8 cellular contexts compared by ENCODE assay signal in the genomic region with DNA sequence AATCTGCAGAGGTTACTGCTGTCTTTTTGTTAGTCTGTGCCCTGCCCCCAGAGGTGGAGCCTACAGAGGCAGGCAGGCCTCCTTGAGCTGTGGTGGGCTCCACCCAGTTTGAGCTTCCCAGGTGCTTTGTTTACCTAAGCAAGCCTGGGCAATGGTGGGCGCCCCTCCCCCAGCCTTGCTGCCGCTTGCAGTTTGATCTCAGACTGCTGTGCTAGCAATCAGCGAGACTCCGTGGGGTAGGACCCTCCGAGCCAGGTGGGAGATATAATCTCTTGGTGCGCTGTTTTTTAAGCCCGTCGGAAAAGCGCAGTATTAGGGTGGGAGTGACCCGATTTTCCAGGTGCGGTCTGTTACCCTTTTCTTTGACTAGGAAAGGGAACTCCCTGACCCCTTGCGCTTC.
A peak's percentile ranks its signal among the peaks of the same experiment; 100 is the strongest.
DNase-seq lines count a peak whose midpoint lies in the region; FAIRE-seq and TF ChIP-seq lines count a peak whose summit lies in the region.
"Not testable (repeated sequence)": the region's sequence is repeated elsewhere in the genome, so short reads cannot be mapped to it uniquely, and the experiment has no call there.

No MANE protein-coding gene starts in this region.

- not testable (repeated sequence) for H3K79me1 ChIP-seq in trophoblast cell (ENCODE audit: low read length)

- WGBS in trophoblast cell (ENCODE audit: extremely low coverage, insufficient coverage, insufficient read length), result no CpG with 5 or more reads among the region's 12 CpGs

- H3K27ac ChIP-seq in keratinocyte (ENCODE audit: control insufficient read depth, insufficient read depth, low read length); trophoblast cell (ENCODE audit: low read depth, low read length): not testable (repeated sequence)

- H3K27me3 Mint-ChIP-seq in type B pancreatic cell, result not testable (repeated sequence)

- H3K36me3 Mint-ChIP-seq in type B pancreatic cell, result not testable (repeated sequence)

- H3K9me3 ChIP-seq in keratinocyte (ENCODE audit: control insufficient read depth, low read depth, low read length); trophoblast cell (ENCODE audit: insufficient read depth, low read depth, low read length): not testable (repeated sequence)

- not testable (repeated sequence) for H4K12ac ChIP-seq in trophoblast cell (ENCODE audit: low read depth, low read length)

- not testable (repeated sequence) for FAIRE-seq in bronchial epithelial cell (lab: Jason Lieb, UNC); keratinocyte (lab: Jason Lieb, UNC)

- TF ChIP-seq CTCF in bronchial epithelial cell (IDR thresholded peaks at IDR 0.05; ENCODE audit: insufficient read depth, low read length, severe bottlenecking); keratinocyte (optimal IDR thresholded peaks at IDR 0.05 in 1 of 3, IDR thresholded peaks at IDR 0.05 in 1 of 3, conservative IDR thresholded peaks at IDR 0.05 in 1 of 3; ENCODE audit: extremely low read depth in 1 of 3, insufficient read depth in 2 of 3, low read length in 3 of 3); type B pancreatic cell (conservative IDR thresholded peaks at IDR 0.05): not testable (repeated sequence)

- peak overlapping the region; percentile 73 for H2AFZ ChIP-seq in keratinocyte (ENCODE audit: control insufficient read depth, low read length)
- not testable (repeated sequence) for H2AFZ ChIP-seq in trophoblast cell (ENCODE audit: insufficient read depth, low read length, poor library complexity)

- H3K4me3 ChIP-seq in H7 (ENCODE audit: insufficient read depth, low read depth, low read length), result peak overlapping the region; percentile 35
- peak overlapping the region; percentile 24 for H3K4me3 ChIP-seq in bronchial epithelial cell (ENCODE audit: low read depth, low read length)
- H3K4me3 ChIP-seq in iPS-11a (ENCODE audit: low read depth, low read length), result peak overlapping the region; percentile 37
- peak overlapping the region in 2 of 3 experiments; percentile 44 to 57 for H3K4me3 ChIP-seq in keratinocyte (ENCODE audit: control insufficient read depth in 2 of 3, extremely low read depth in 1 of 3, insufficient read depth in 2 of 3, low read depth in 1 of 3, low read length in 3 of 3)
- not testable (repeated sequence) for H3K4me3 ChIP-seq in trophoblast cell (ENCODE audit: low read depth, low read length)

- not testable (repeated sequence) for H2BK12ac ChIP-seq in trophoblast cell (ENCODE audit: low read length)

- not testable (repeated sequence) for H3K18ac ChIP-seq in trophoblast cell (ENCODE audit: low read length)

- not testable (repeated sequence) for H3K14ac ChIP-seq in trophoblast cell (ENCODE audit: low read length)

- H3K4me2 ChIP-seq in keratinocyte (ENCODE audit: control insufficient read depth, extremely low read depth, insufficient read depth, low read depth, low read length); trophoblast cell (ENCODE audit: low read length): not testable (repeated sequence)

- peak overlapping the region; percentile 52 for H3K9ac ChIP-seq in keratinocyte (ENCODE audit: control insufficient read depth, extremely low read depth, insufficient read depth, low read length)
- H3K9ac ChIP-seq in trophoblast cell (ENCODE audit: low read length), result not testable (repeated sequence)

- H4K20me1 ChIP-seq in keratinocyte (ENCODE audit: control insufficient read depth, extremely low read depth, insufficient read depth, low read length), result not testable (repeated sequence)

- H3K4me1 Mint-ChIP-seq in type B pancreatic cell (ENCODE audit: unreplicated experiment), result not testable (repeated sequence)

- H3K27ac Mint-ChIP-seq in type B pancreatic cell, result peak overlapping the region; percentile 67

- DNase-seq in H7; bronchial epithelial cell (ENCODE audit: low read depth); keratinocyte (ENCODE audit: low read depth, low spot score); trophoblast cell; type B pancreatic cell (ENCODE audit: extremely low spot score, unreplicated experiment): not testable (repeated sequence)
- DNase-seq in NCI-H1105 treated with DMSO at 0.1 percent for 48 hours (lab: John Stamatoyannopoulos, UW) (peak; percentile 75), NCI-H2171 (lab: John Stamatoyannopoulos, UW) (peak; percentile 37)

- not testable (repeated sequence) for H2BK120ac ChIP-seq in trophoblast cell (ENCODE audit: insufficient read depth, low read length, poor library complexity)

- H4K8ac ChIP-seq in trophoblast cell (ENCODE audit: low read depth, low read length), result peak overlapping the region; percentile 65

- not testable (repeated sequence) for H3K23ac ChIP-seq in trophoblast cell (ENCODE audit: low read length)

- dilution Hi-C loops in keratinocyte (cut with MboI; ENCODE audit: extremely low pct_ligation_motif_present, low sequenced_read_pairs), result not testable (repeated sequence)

- H2AK5ac ChIP-seq in trophoblast cell (ENCODE audit: low read length), result not testable (repeated sequence)

- not testable (repeated sequence) for H2BK5ac ChIP-seq in trophoblast cell (ENCODE audit: low read depth, low read length, poor library complexity)

- not testable (repeated sequence) for H4K91ac ChIP-seq in trophoblast cell (ENCODE audit: low read depth, low read length)

- H3K27me3 ChIP-seq in H7 (ENCODE audit: control insufficient read depth, insufficient read depth, low read length); bronchial epithelial cell (ENCODE audit: control insufficient read depth, insufficient read depth, low read length); keratinocyte (ENCODE audit: control insufficient read depth, extremely low read depth, insufficient read depth, low read length); trophoblast cell (ENCODE audit: insufficient read depth, low read length): not testable (repeated sequence)

- not testable (repeated sequence) for H3K36me3 ChIP-seq in H7 (replicated peaks; ENCODE audit: control insufficient read depth, insufficient read depth, low read length); bronchial epithelial cell (ENCODE audit: control insufficient read depth, insufficient read depth, low read length); keratinocyte (ENCODE audit: control insufficient read depth in 2 of 2, extremely low read depth in 1 of 2, insufficient read depth in 2 of 2, low read length in 2 of 2); trophoblast cell (ENCODE audit: control insufficient read depth in 1 of 2, insufficient read depth in 2 of 2, low read length in 2 of 2)

- H3K4me1 ChIP-seq in keratinocyte (ENCODE audit: control insufficient read depth, extremely low read depth, insufficient read depth, low read length); trophoblast cell (ENCODE audit: control insufficient read depth in 1 of 2, insufficient read depth in 2 of 2, low read length in 2 of 2): not testable (repeated sequence)

- not testable (repeated sequence) for H3K9me3 Mint-ChIP-seq in type B pancreatic cell

- not testable (repeated sequence) for H3K79me2 ChIP-seq in keratinocyte (ENCODE audit: control insufficient read depth, insufficient read depth, low read length); trophoblast cell (ENCODE audit: control insufficient read depth, insufficient read depth, low read length, poor library complexity)

- not testable (repeated sequence) for H3K9me1 ChIP-seq in keratinocyte (ENCODE audit: control insufficient read depth, extremely low read depth, insufficient read depth, low read length)

- not testable (repeated sequence) for H3K4ac ChIP-seq in trophoblast cell (ENCODE audit: low read depth, low read length)

- H3K4me3 Mint-ChIP-seq in type B pancreatic cell, result peak overlapping the region; percentile 81
